21 cellular contexts compared by ENCODE assay signal in the genomic region with DNA sequence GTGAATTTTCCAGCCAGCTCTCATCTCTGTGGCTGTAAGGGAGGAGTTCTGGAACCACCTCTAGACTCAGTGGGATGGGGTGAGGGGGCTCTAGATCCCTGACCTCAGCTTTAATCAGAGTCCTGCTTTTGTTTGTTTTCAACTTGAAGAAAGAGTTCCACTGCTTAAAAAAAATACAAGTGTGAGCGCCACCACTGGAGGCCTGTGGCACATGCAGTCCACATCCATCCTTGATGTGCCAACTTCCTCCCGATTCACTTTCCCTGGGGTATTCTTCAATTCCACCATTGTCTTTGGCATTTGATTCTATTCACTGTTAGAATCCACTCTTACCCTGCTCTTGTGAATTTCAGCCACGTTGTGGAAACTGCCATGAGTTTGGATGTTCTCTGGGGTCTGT.
DNase-seq lines count a peak whose midpoint lies in the region; ATAC-seq, FAIRE-seq and TF ChIP-seq lines count a peak whose summit lies in the region.
"Had no signal": no experiment of that assay in that cellular context is flagged by ENCODE, and none has a peak within 500 bp of the region (broad histone marks: within the 10 kb centered on the region; RNA-seq: fewer than 3 reads in every experiment).

No MANE protein-coding gene starts in this region.

- H3K9me3 ChIP-seq in DOHH2 (ENCODE audit: control insufficient read depth, insufficient read depth, low read length): no peaks in the 10 kb centered on the region
- H3K9me3 ChIP-seq in K562 (replicated peaks; ENCODE audit: control insufficient read depth, insufficient read depth, low read depth, low read length): no peaks in the 10 kb centered on the region
- no peaks in the 10 kb centered on the region for H3K9me3 ChIP-seq in keratinocyte (ENCODE audit: control insufficient read depth, low read depth, low read length)
- no peaks in the 10 kb centered on the region for H3K9me3 ChIP-seq in upper lobe of right lung
- H3K9me3 ChIP-seq: BLaER1, esophagus muscularis mucosa, tibial nerve had no signal

- H3K4me1 ChIP-seq in DOHH2 (ENCODE audit: control insufficient read depth, low read length) (0 out of 2 replicates have a peak, but pooled peaks cover 6% of the 10 kb centered on the region), K562 (replicated peaks in 1 of 2; ENCODE audit: control insufficient read depth in 2 of 2, insufficient read depth in 2 of 2, low read length in 2 of 2) (no peaks in the 10 kb centered on the region; a peak in 1 of 5 replicates), keratinocyte (ENCODE audit: control insufficient read depth, extremely low read depth, insufficient read depth, low read length) (peaks cover 9% of the 10 kb centered on the region), upper lobe of right lung (no peaks in the 10 kb centered on the region)
- H3K4me1 ChIP-seq: esophagus muscularis mucosa, heart right ventricle, tibial nerve had no signal

- H3K9me1 ChIP-seq in K562 (ENCODE audit: control insufficient read depth, insufficient read depth, low read length) (no peaks in the 10 kb centered on the region), keratinocyte (ENCODE audit: control insufficient read depth, extremely low read depth, insufficient read depth, low read length) (no peaks in the 10 kb centered on the region)

- peak; percentile 28 for TF ChIP-seq CTCF in DOHH2 (IDR thresholded peaks at IDR 0.05; ENCODE audit: low read depth, low read length, poor library complexity, severe bottlenecking)
- peak in 2 of 3 experiments; percentile 21 to 32; a peak in 1 of 6 replicates for TF ChIP-seq CTCF in K562 (IDR thresholded peaks at IDR 0.05 in 2 of 3, conservative IDR thresholded peaks at IDR 0.05 in 1 of 3; ENCODE audit: insufficient read depth in 2 of 3, low read depth in 1 of 3, low read length in 3 of 3)
- peak; percentile 10 to 35 (median 14) for TF ChIP-seq CTCF in keratinocyte (optimal IDR thresholded peaks at IDR 0.05 in 1 of 3, IDR thresholded peaks at IDR 0.05 in 1 of 3, conservative IDR thresholded peaks at IDR 0.05 in 1 of 3; ENCODE audit: extremely low read depth in 1 of 3, insufficient read depth in 2 of 3, low read length in 3 of 3)
- TF ChIP-seq CTCF in upper lobe of right lung (IDR thresholded peaks at IDR 0.05): no peak

- ATAC-seq in K562 (no peak), upper lobe of right lung (no peak), GM21528 (IDR thresholded peaks at IDR 0.05; ENCODE audit: low FRiP score, unreplicated experiment) (no peak)
- ATAC-seq: activated naive CD4-positive, alpha-beta T cell treated with anti-CD3 and anti-CD28 coated beads, Interleukin-2, amount 50 U/mL, for 72 hours; heart right ventricle; left cardiac atrium; stimulated activated naive B cell treated with anti-CD40 and anti-IgM and Interleukin-4, amounts not matched to agents 10 μg/mL and 1 μg/mL and 100 μg/mL, for 72 hours had no signal

- H3K79me2 ChIP-seq in DOHH2 (ENCODE audit: control insufficient read depth, low read length) (no peaks in the 10 kb centered on the region), K562 (ENCODE audit: control insufficient read depth, insufficient read depth, low read length) (no peaks in the 10 kb centered on the region), keratinocyte (ENCODE audit: control insufficient read depth, insufficient read depth, low read length) (no peaks in the 10 kb centered on the region)

- H2AFZ ChIP-seq in K562 (ENCODE audit: low read depth, low read length) (no peak overlapping the region), keratinocyte (ENCODE audit: control insufficient read depth, low read length) (no peak overlapping the region)

- intact Hi-C loops in K562 (cut with micrococcal nuclease) (no loop called here), upper lobe of right lung (cut with DNase I) (no loop called here)

- 7% methylated on average over 3 of the region's 3 CpGs for WGBS in K562 (ENCODE audit: insufficient coverage, low coverage, missing lambda C conversion rate)

- H3K27me3 ChIP-seq in DOHH2 (ENCODE audit: control insufficient read depth, low read length) (no peaks in the 10 kb centered on the region), K562 (ENCODE audit: control insufficient read depth in 2 of 2, insufficient read depth in 2 of 2, low read length in 2 of 2) (peaks cover 0 to 11% of the 10 kb centered on the region in 2 experiments; a peak in 1 of 5 replicates), keratinocyte (ENCODE audit: control insufficient read depth, extremely low read depth, insufficient read depth, low read length) (no peaks in the 10 kb centered on the region), upper lobe of right lung (peaks cover 7% of the 10 kb centered on the region)
- H3K27me3 ChIP-seq: BLaER1, tibial nerve had no signal

- dilution Hi-C loops in keratinocyte (cut with MboI; ENCODE audit: extremely low pct_ligation_motif_present, low sequenced_read_pairs): no loop called here

- TF ChIP-seq RAD21 in Ishikawa (IDR thresholded peaks at IDR 0.05; ENCODE audit: low read depth) (peak; percentile 30; the same call in 1 of the 2 replicates), K562 (CRISPR knock-in tag; conservative IDR thresholded peaks at IDR 0.05 in 1 of 2, IDR thresholded peaks at IDR 0.05 in 1 of 2) (no peak)

- H3K4me3 ChIP-seq in DOHH2 (ENCODE audit: low read length) (no peak overlapping the region), K562 (no peak overlapping the region), keratinocyte (ENCODE audit: control insufficient read depth in 2 of 3, extremely low read depth in 1 of 3, insufficient read depth in 2 of 3, low read depth in 1 of 3, low read length in 3 of 3) (no peak overlapping the region), upper lobe of right lung (no peak overlapping the region)
- H3K4me3 ChIP-seq: BLaER1, esophagus muscularis mucosa, heart right ventricle, tibial nerve had no signal

- H3K36me3 ChIP-seq in DOHH2 (ENCODE audit: control insufficient read depth, low read length): no peaks in the 10 kb centered on the region
- H3K36me3 ChIP-seq in K562 (ENCODE audit: control insufficient read depth, insufficient read depth, low read length): no peaks in the 10 kb centered on the region
- H3K36me3 ChIP-seq in keratinocyte (ENCODE audit: control insufficient read depth in 2 of 2, extremely low read depth in 1 of 2, insufficient read depth in 2 of 2, low read length in 2 of 2): no peaks in the 10 kb centered on the region
- no peaks in the 10 kb centered on the region for H3K36me3 ChIP-seq in upper lobe of right lung
- H3K36me3 ChIP-seq: BLaER1, esophagus muscularis mucosa, heart right ventricle, tibial nerve had no signal

- DNase-seq in K562 (ENCODE audit: extremely low read depth in 1 of 4, low spot score in 3 of 4): no peak
- DNase-seq in keratinocyte (ENCODE audit: low read depth, low spot score): no peak
- no peak for DNase-seq in H54 (ENCODE audit: insufficient read length, low spot score)
- DNase-seq in upper lobe of right lung: no peak
- no peak for DNase-seq in T-helper 9 cell
- DNase-seq: activated CD4-positive, alpha-beta memory T cell treated with anti-CD3 and anti-CD28 coated beads, Interleukin-2, amount 10 ng/mL, durations not matched to agents 7 days and 5 days; activated T-cell treated with anti-CD3 and anti-CD28 coated beads, Interleukin-2, amount 50 U/mL, for 24 hours; DMS 273 treated with DMSO at 0.1 percent for 48 hours; heart right ventricle; left cardiac atrium; NCI-H1105; NCI-H774; stimulated activated naive B cell treated with anti-CD40 and anti-IgM and Interleukin-4, amounts not matched to agents 10 μg/mL and 1 μg/mL and 100 μg/mL, for 72 hours had no signal

- no peaks in the 10 kb centered on the region for H4K20me1 ChIP-seq in DOHH2 (ENCODE audit: control insufficient read depth, insufficient read depth, low read depth, low read length)
- H4K20me1 ChIP-seq in K562 (replicated peaks; ENCODE audit: control insufficient read depth, insufficient read depth, low read length): no peaks in the 10 kb centered on the region
- H4K20me1 ChIP-seq in keratinocyte (ENCODE audit: control insufficient read depth, extremely low read depth, insufficient read depth, low read length): no peaks in the 10 kb centered on the region
- H4K20me1 ChIP-seq: BLaER1 had no signal

- no peak overlapping the region for H3K27ac ChIP-seq in DOHH2 (ENCODE audit: low read depth, low read length)
- no peak overlapping the region for H3K27ac ChIP-seq in K562 (ENCODE audit: extremely low read depth, low read depth, low read length)
- no peak overlapping the region for H3K27ac ChIP-seq in keratinocyte (ENCODE audit: control insufficient read depth, insufficient read depth, low read length)
- no peak overlapping the region for H3K27ac ChIP-seq in upper lobe of right lung
- H3K27ac ChIP-seq: BLaER1, esophagus muscularis mucosa, heart right ventricle, RWPE1, tibial nerve had no signal

- POLR2A ChIA-PET in K562 (lab: Yijun Ruan, JAX): no interaction called here

- no peak overlapping the region for H3K9ac ChIP-seq in K562 (ENCODE audit: insufficient read depth in 1 of 2, low read depth in 2 of 2, low read length in 2 of 2)
- H3K9ac ChIP-seq in keratinocyte (ENCODE audit: control insufficient read depth, extremely low read depth, insufficient read depth, low read length): no peak overlapping the region
- H3K9ac ChIP-seq: BLaER1 had no signal

- H3K9me2 ChIP-seq in DOHH2 (replicated peaks; ENCODE audit: control insufficient read depth, low read length): no peaks in the 10 kb centered on the region

- BruUV-seq in K562 (replicated peaks; lab: Mats Ljungman, UMichigan): no TSS peak

- FAIRE-seq in K562 (lab: Jason Lieb, UNC) (no peak), keratinocyte (lab: Jason Lieb, UNC) (no peak), H54 (lab: Jason Lieb, UNC) (no peak)

- H3K4me2 ChIP-seq in DOHH2 (ENCODE audit: low read length): no peak overlapping the region
- H3K4me2 ChIP-seq in K562 (ENCODE audit: insufficient read depth, low read length): no peak overlapping the region
- H3K4me2 ChIP-seq in keratinocyte (ENCODE audit: control insufficient read depth, extremely low read depth, insufficient read depth, low read depth, low read length): no peak overlapping the region

- TF ChIP-seq POLR2A in K562 (conservative IDR thresholded peaks at IDR 0.05) (no peak), H54 (IDR thresholded peaks at IDR 0.05; ENCODE audit: low read depth, low read length) (no peak)

- no peaks in the 10 kb centered on the region for H3F3A ChIP-seq in DOHH2 (ENCODE audit: control insufficient read depth, insufficient read depth)

- in situ Hi-C loops in K562 (cut with MboI): no loop called here

- TF ChIP-seq EP300 in Ishikawa (IDR thresholded peaks at IDR 0.05; ENCODE audit: borderline replicate concordance): no peak
- TF ChIP-seq EP300 in K562 (IDR thresholded peaks at IDR 0.05; ENCODE audit: low read length): no peak

- CTCF ChIA-PET in K562 (lab: Yijun Ruan, JAX; ENCODE audit: low intra/inter-chr PET ratio): no interaction called here
